Comparison of ENCODE assay signal across 8 cellular contexts in the genomic region with DNA sequence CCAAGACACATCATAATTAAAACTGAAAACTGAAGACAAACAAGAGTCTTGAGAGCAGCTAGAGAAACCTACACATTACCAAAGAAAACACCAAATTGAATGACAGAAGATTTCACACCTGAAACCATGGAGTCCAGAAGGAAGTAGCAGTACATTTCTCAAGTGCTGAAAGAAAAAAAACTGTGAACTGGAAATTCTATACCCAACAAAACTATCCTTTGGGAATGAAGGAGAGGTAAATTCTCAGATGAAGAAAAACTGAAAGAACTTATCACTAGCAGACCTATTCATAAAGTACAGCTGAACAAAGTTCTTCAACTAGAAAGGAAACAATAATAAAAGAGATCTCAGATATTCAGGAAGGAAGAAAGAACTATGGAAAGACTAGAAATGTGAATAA.
"Had no signal": no experiment of that assay in that cellular context is flagged by ENCODE, and none has a peak within 500 bp of the region (broad histone marks: within the 10 kb centered on the region; RNA-seq: fewer than 3 reads in every experiment).

No MANE protein-coding gene starts in this region.

- ATAC-seq: GM12878 had no signal

- DNase-seq: GDM1, GF-D8 had no signal

- H3K4me3 ChIP-seq: GM12878 had no signal

- FAIRE-seq: G401.6, GM12878, GM12891, GM12892, GM18507, GM19239 had no signal
